8 cellular contexts compared by ENCODE assay signal in genomic region chr4:75673959-75674328, GRCh38. TPM values are rescaled to one million over a fixed set of nuclear protein-coding genes. Genes with fewer than 3 reads are reported as not detected.
DNase-seq lines count a peak whose midpoint lies in the region; ATAC-seq and TF ChIP-seq lines count a peak whose summit lies in the region.

No MANE protein-coding gene starts in this region.

- H3K18ac ChIP-seq in mesendoderm (ENCODE audit: low read length), result peak overlapping the region; percentile 29

- no peak for TF ChIP-seq CTCF in right atrium auricular region (IDR thresholded peaks at IDR 0.05)
- TF ChIP-seq CTCF in MCF 10A (IDR thresholded peaks at IDR 0.05; ENCODE audit: unreplicated experiment), result no peak

- CTCF ChIA-PET in MCF 10A (lab: Yijun Ruan, JAX), result interaction anchor here (0.6 to 7.3 kb wide), 5 partner anchors 14 to 748 kb away, joined by 3 to 57 read pairs (median 3); partner anchors contain the start of gene USO1

- no peaks in the 10 kb centered on the region for H3K79me1 ChIP-seq in mesendoderm (ENCODE audit: low read length)

- no peaks in the 10 kb centered on the region for H3K27me3 Mint-ChIP-seq in MCF 10A (ENCODE audit: insufficient read depth, unreplicated experiment)

- WGBS in mesendoderm (ENCODE audit: extremely low coverage, insufficient coverage, low lambda C conversion rate), result no CpG with 5 or more reads among the region's 5 CpGs

- peak overlapping the region; percentile 92 for H3K27ac Mint-ChIP-seq in MCF 10A (ENCODE audit: low read depth, unreplicated experiment)

- H4K5ac ChIP-seq in mesendoderm (ENCODE audit: low read length), result no peak overlapping the region

- H3K9ac ChIP-seq in mesendoderm (ENCODE audit: low read length), result peak overlapping the region; percentile 62

- H3K23ac ChIP-seq in mesendoderm (ENCODE audit: low read length), result no peak overlapping the region

- H3K4me2 ChIP-seq in mesendoderm (ENCODE audit: low read length), result peak overlapping the region; percentile 52

- no peak for ATAC-seq in Right ventricle myocardium inferior
- no peak for ATAC-seq in left colon

- H3K79me2 ChIP-seq in mesendoderm (ENCODE audit: control insufficient read depth, insufficient read depth, low read length), result peaks cover 39% of the 10 kb centered on the region

- peaks cover 8% of the 10 kb centered on the region for H3K36me3 Mint-ChIP-seq in MCF 10A (ENCODE audit: insufficient read depth, unreplicated experiment)

- H3K27me3 ChIP-seq in right atrium auricular region (no peaks in the 10 kb centered on the region), mesendoderm (ENCODE audit: insufficient read depth, low read length, poor library complexity) (no peaks in the 10 kb centered on the region)

- no peak overlapping the region for H2AK5ac ChIP-seq in mesendoderm (ENCODE audit: low read length)

- TSS peak; percentile 96 for BruUV-seq in MCF 10A (replicated peaks; lab: Mats Ljungman, UMichigan)

- intact Hi-C loops in Right ventricle myocardium inferior (cut with DNase I), result loop anchor here (1.0 to 5.0 kb wide), 2 partner anchors 50 to 162 kb away; partner anchors contain the start of genes RCHY1, THAP6 and USO1
- intact Hi-C loops in MCF 10A (cut with micrococcal nuclease), result loop anchor here (1.0 kb wide), 1 partner anchor 50 kb away; the partner anchor contains the start of gene USO1
- intact Hi-C loops in posterior cingulate gyrus (cut with DNase I), result loop anchor here (2.0 kb wide), 2 partner anchors 43 to 51 kb away; partner anchors contain the start of genes CDKL2 and USO1
- intact Hi-C loops in left colon (cut with DNase I, micrococcal nuclease), result loop anchor here in 1 of 2 donors (10.0 kb wide), 1 partner anchor 51 kb away; the partner anchor contains the start of gene USO1

- DNase-seq in right atrium auricular region (ENCODE audit: low spot score), result no peak
- no peak for DNase-seq in Right ventricle myocardium inferior (ENCODE audit: missing footprints)
- DNase-seq in MCF 10A (ENCODE audit: unreplicated experiment), result no peak
- DNase-seq in mesendoderm, result peak; percentile 76
- DNase-seq in mucosa of gallbladder (ENCODE audit: low spot score), result no peak
- no peak for DNase-seq in posterior cingulate gyrus
- DNase-seq in left colon, result no peak
- no peak for DNase-seq in ureter (ENCODE audit: low spot score)

- H3K4me1 ChIP-seq in right atrium auricular region (peaks cover 0 to 27% of the 10 kb centered on the region in 2 donors), mesendoderm (ENCODE audit: control insufficient read depth, low read depth, low read length) (peaks cover 4% of the 10 kb centered on the region)

- H3K27ac ChIP-seq in right atrium auricular region (peak overlapping the region; percentile 96 to 99), mesendoderm (ENCODE audit: low read depth, low read length) (peak overlapping the region; percentile 87)

- POLR2A ChIA-PET in MCF 10A (lab: Yijun Ruan, JAX), result interaction anchor here (0.5 to 9.1 kb wide), 28 partner anchors 9 to 1619 kb away, joined by 3 to 375 read pairs (median 4); partner anchors contain the start of genes CDKL2, RCHY1, THAP6 and USO1

- H3K36me3 ChIP-seq in right atrium auricular region, result no peaks in the 10 kb centered on the region
- no peaks in the 10 kb centered on the region for H3K36me3 ChIP-seq in mesendoderm (ENCODE audit: control insufficient read depth, insufficient read depth, low read length)

- H3K4me3 ChIP-seq in right atrium auricular region (peak overlapping the region; percentile 85 to 95), mesendoderm (ENCODE audit: low read length) (no peak overlapping the region)

- H3K4me3 Mint-ChIP-seq in MCF 10A (ENCODE audit: unreplicated experiment), result peak overlapping the region; percentile 93

- no peak overlapping the region for H2BK15ac ChIP-seq in mesendoderm (replicated peaks; ENCODE audit: low read depth)

- no peaks in the 10 kb centered on the region for H3K9me3 Mint-ChIP-seq in MCF 10A (ENCODE audit: unreplicated experiment)

- no peak overlapping the region for H3K4ac ChIP-seq in mesendoderm (ENCODE audit: low read depth, low read length)

- peak overlapping the region; percentile 46 for H3K56ac ChIP-seq in mesendoderm (ENCODE audit: low read length)

- peak overlapping the region; percentile 15 for H4K8ac ChIP-seq in mesendoderm (ENCODE audit: low read depth, low read length)

- no peaks in the 10 kb centered on the region for H3K9me3 ChIP-seq in right atrium auricular region

- H3K4me1 Mint-ChIP-seq in MCF 10A (ENCODE audit: insufficient read depth, unreplicated experiment), result peaks cover 21% of the 10 kb centered on the region

- no peak overlapping the region for H2BK5ac ChIP-seq in mesendoderm (ENCODE audit: low read length)

- H2BK120ac ChIP-seq in mesendoderm (ENCODE audit: low read depth, low read length), result no peak overlapping the region

RNA-seq across cellular contexts. Expression of gene G3BP2, which starts 0.7 kb away (rescaled TPM):
- total RNA-seq in right atrium auricular region (10 to 100 TPM; 59.5 to 65.4 TPM), Right ventricle myocardium inferior (65.5 TPM), MCF 10A (2022) (179 and 231 TPM in 2 replicates), mucosa of gallbladder (146 TPM), left colon (100 to 1,000 TPM; 158 to 159 TPM), ureter (123 TPM)
- polyA plus RNA-seq in mesendoderm (2013, experiment 1 of 2), result 150 TPM
- 151 TPM for polyA plus RNA-seq in mesendoderm (2013, experiment 2 of 2)

RNA-seq across cellular contexts. Expression of gene CDKL2, which starts 43.6 kb away (rescaled TPM):
- total RNA-seq in right atrium auricular region (1 to 10 TPM in 1 of 2 donors, under 1 TPM in 1; 0.51 to 1.2 TPM), Right ventricle myocardium inferior (0.11 TPM), MCF 10A (2022) (0.39 and 0.42 TPM in 2 replicates), mucosa of gallbladder (2.4 TPM), left colon (1 to 10 TPM; 1.1 to 1.6 TPM), ureter (1.1 TPM)
- polyA plus RNA-seq in mesendoderm (2013, experiment 1 of 2), result 0.14 TPM
- polyA plus RNA-seq in mesendoderm (2013, experiment 2 of 2), result 0.15 TPM

RNA-seq across cellular contexts. Expression of gene USO1, which starts 50.4 kb away (rescaled TPM):
- 10 to 100 TPM; 76.4 to 87.2 TPM for total RNA-seq in right atrium auricular region
- 85.0 TPM for total RNA-seq in Right ventricle myocardium inferior
- 105 and 108 TPM in 2 replicates for total RNA-seq in MCF 10A (2022)
- polyA plus RNA-seq in mesendoderm (2013, experiment 1 of 2), result 72.2 TPM
- polyA plus RNA-seq in mesendoderm (2013, experiment 2 of 2), result 73.5 TPM
- total RNA-seq in mucosa of gallbladder, result 66.8 TPM
- total RNA-seq in left colon, result 10 to 100 TPM; 51.5 to 55.4 TPM
- total RNA-seq in ureter, result 64.5 TPM
